Comparison of ENCODE assay signal across 8 cellular contexts in genomic region chr17:45143767-45144198, GRCh38. TPM values are rescaled to one million over a fixed set of nuclear protein-coding genes. Genes with fewer than 3 reads are reported as not detected.
DNase-seq lines count a peak whose midpoint lies in the region; ATAC-seq lines count a peak whose summit lies in the region.

No MANE protein-coding gene starts in this region.

- POLR2A ChIA-PET in activated CD8-positive, alpha-beta T cell treated with anti-CD3 and anti-CD28 coated beads, Interleukin-2, amount 10 ng/mL, durations not matched to agents 7 days and 5 days (lab: Charles Lee): interaction anchor here (0.9 kb wide), 1 partner anchor 29 kb away, joined by 3 read pairs; no protein-coding TSS in a partner anchor
- POLR2A ChIA-PET in naive thymus-derived CD8-positive, alpha-beta T cell (lab: Charles Lee): interaction anchor here (0.6 to 11.0 kb wide), 10 partner anchors 9 to 245 kb away, joined by 3 to 195 read pairs (median 3); partner anchors contain the start of genes ACBD4, EFTUD2, HEXIM2 and PLCD3

- no peaks in the 10 kb centered on the region for H3K27me3 Mint-ChIP-seq in activated CD8-positive, alpha-beta T cell treated with anti-CD3 and anti-CD28 coated beads, Interleukin-2, amount 10 ng/mL, durations not matched to agents 7 days and 5 days (ENCODE audit: low read depth)
- peaks cover 0 to 3% (median 0%) of the 10 kb centered on the region in 5 donors for H3K27me3 Mint-ChIP-seq in naive thymus-derived CD8-positive, alpha-beta T cell

- no peak for ATAC-seq in activated CD8-positive, alpha-beta T cell treated with anti-CD3 and anti-CD28 coated beads, Interleukin-2, amount 10 ng/mL, durations not matched to agents 7 days and 5 days
- no peak for ATAC-seq in naive thymus-derived CD8-positive, alpha-beta T cell
- ATAC-seq in GM21723 (IDR thresholded peaks at IDR 0.05; ENCODE audit: unreplicated experiment): no peak

- peak overlapping the region; percentile 25 for H3K4me3 Mint-ChIP-seq in activated CD8-positive, alpha-beta T cell treated with anti-CD3 and anti-CD28 coated beads, Interleukin-2, amount 10 ng/mL, durations not matched to agents 7 days and 5 days
- H3K4me3 Mint-ChIP-seq in naive thymus-derived CD8-positive, alpha-beta T cell: peak overlapping the region; percentile 68 to 93 (median 80)

- DNase-seq in ELF-1 (ENCODE audit: low read depth, low spot score) (peak; percentile 61), fibroblast of peridontal ligament (ENCODE audit: extremely low read depth) (peak; percentile 87), HuH-7 (ENCODE audit: low spot score) (no peak), NCI-H146 treated with DMSO at 0.1 percent for 48 hours (lab: John Stamatoyannopoulos, UW; ENCODE audit: unreplicated experiment) (no peak), SHP77 (lab: John Stamatoyannopoulos, UW) (no peak)
- no peak for DNase-seq in activated CD8-positive, alpha-beta T cell treated with anti-CD3 and anti-CD28 coated beads, Interleukin-2, amount 10 ng/mL, durations not matched to agents 7 days and 5 days
- peak in 8 of 10 donors; percentile 23 to 48 (median 39) for DNase-seq in naive thymus-derived CD8-positive, alpha-beta T cell

- no peak overlapping the region for H3K27ac Mint-ChIP-seq in activated CD8-positive, alpha-beta T cell treated with anti-CD3 and anti-CD28 coated beads, Interleukin-2, amount 10 ng/mL, durations not matched to agents 7 days and 5 days
- H3K27ac Mint-ChIP-seq in naive thymus-derived CD8-positive, alpha-beta T cell: peak overlapping the region; percentile 61 to 91 (median 78)

- CTCF ChIA-PET in activated CD8-positive, alpha-beta T cell treated with anti-CD3 and anti-CD28 coated beads, Interleukin-2, amount 10 ng/mL, durations not matched to agents 7 days and 5 days (lab: Charles Lee): interaction anchor here (1.7 to 3.7 kb wide), 2 partner anchors 8 to 53 kb away, joined by 6 to 52 read pairs; partner anchors contain the start of gene ACBD4

- H3K36me3 Mint-ChIP-seq in activated CD8-positive, alpha-beta T cell treated with anti-CD3 and anti-CD28 coated beads, Interleukin-2, amount 10 ng/mL, durations not matched to agents 7 days and 5 days (ENCODE audit: low read depth): peaks cover 7% of the 10 kb centered on the region
- peaks cover 0 to 5% (median 0%) of the 10 kb centered on the region in 3 donors for H3K36me3 Mint-ChIP-seq in naive thymus-derived CD8-positive, alpha-beta T cell

- H3K9me3 Mint-ChIP-seq in activated CD8-positive, alpha-beta T cell treated with anti-CD3 and anti-CD28 coated beads, Interleukin-2, amount 10 ng/mL, durations not matched to agents 7 days and 5 days (ENCODE audit: insufficient read depth): no peaks in the 10 kb centered on the region
- H3K9me3 Mint-ChIP-seq in naive thymus-derived CD8-positive, alpha-beta T cell: no peaks in the 10 kb centered on the region

- peaks cover 34% of the 10 kb centered on the region for H3K4me1 Mint-ChIP-seq in activated CD8-positive, alpha-beta T cell treated with anti-CD3 and anti-CD28 coated beads, Interleukin-2, amount 10 ng/mL, durations not matched to agents 7 days and 5 days (ENCODE audit: low read depth)
- H3K4me1 Mint-ChIP-seq in naive thymus-derived CD8-positive, alpha-beta T cell: peaks cover 21 to 61% (median 50%) of the 10 kb centered on the region in 4 donors

RNA-seq across cellular contexts. Expression of gene HEXIM1, which starts 4.5 kb away (rescaled TPM):
- total RNA-seq in activated CD8-positive, alpha-beta T cell treated with anti-CD3 and anti-CD28 coated beads, Interleukin-2, amount 10 ng/mL, durations not matched to agents 7 days and 5 days: 10 to 100 TPM; 29.2 to 29.4 TPM
- total RNA-seq in naive thymus-derived CD8-positive, alpha-beta T cell: 10 to 100 TPM; 34.3 to 35.1 TPM
- polyA plus RNA-seq in naive thymus-derived CD8-positive, alpha-beta T cell: 1 to 10 TPM; 4.9 to 6.8 (median 5.4) TPM

RNA-seq across cellular contexts. Expression of gene ACBD4, which starts 8.3 kb away (rescaled TPM):
- 10 to 100 TPM in 1 of 2 experiments, 1 to 10 TPM in 1; 10.0 to 12.5 TPM for total RNA-seq in activated CD8-positive, alpha-beta T cell treated with anti-CD3 and anti-CD28 coated beads, Interleukin-2, amount 10 ng/mL, durations not matched to agents 7 days and 5 days
- total RNA-seq in naive thymus-derived CD8-positive, alpha-beta T cell: 10 to 100 TPM; 39.4 to 48.5 TPM
- 10 to 100 TPM; 10.5 to 17.4 (median 11.7) TPM for polyA plus RNA-seq in naive thymus-derived CD8-positive, alpha-beta T cell

RNA-seq across cellular contexts. Expression of gene PLCD3, which starts 11.5 kb away (rescaled TPM):
- 1 to 10 TPM; 4.3 to 4.6 TPM for total RNA-seq in activated CD8-positive, alpha-beta T cell treated with anti-CD3 and anti-CD28 coated beads, Interleukin-2, amount 10 ng/mL, durations not matched to agents 7 days and 5 days
- total RNA-seq in naive thymus-derived CD8-positive, alpha-beta T cell: 1 to 10 TPM; 1.6 to 4.0 TPM
- under 1 TPM; 0.35 to 0.65 (median 0.56) TPM for polyA plus RNA-seq in naive thymus-derived CD8-positive, alpha-beta T cell

RNA-seq across cellular contexts. Expression of gene HEXIM2, which starts 17.9 kb away (rescaled TPM):
- total RNA-seq in activated CD8-positive, alpha-beta T cell treated with anti-CD3 and anti-CD28 coated beads, Interleukin-2, amount 10 ng/mL, durations not matched to agents 7 days and 5 days: 1 to 10 TPM; 7.8 to 8.8 TPM
- 1 to 10 TPM; 3.4 to 4.4 TPM for total RNA-seq in naive thymus-derived CD8-positive, alpha-beta T cell
- 1 to 10 TPM; 2.6 to 3.6 (median 3.3) TPM for polyA plus RNA-seq in naive thymus-derived CD8-positive, alpha-beta T cell

Comparison
In these comparisons a context has a peak if more than half of its experiments do, and no peak if none do; other contexts are left out.
1. DNase-seq: peak in ELF-1 (single experiment), fibroblast of peridontal ligament (single experiment) and naive thymus-derived CD8-positive, alpha-beta T cell (8 of 10); none in activated CD8-positive, alpha-beta T cell treated with anti-CD3 and anti-CD28 coated beads, Interleukin-2, amount 10 ng/mL, durations not matched to agents 7 days and 5 days (single experiment), HuH-7 (single experiment), NCI-H146 treated with DMSO at 0.1 percent for 48 hours (single experiment) and SHP77 (0 of 2).